ENCODE assay signal across 9 cellular contexts in genomic region chr5:131795128-131795719, GRCh38. TPM values are rescaled to one million over a fixed set of nuclear protein-coding genes. Genes with fewer than 3 reads are reported as not detected.
DNase-seq lines count a peak whose midpoint lies in the region; ATAC-seq, FAIRE-seq and TF ChIP-seq lines count a peak whose summit lies in the region.
"Had no signal": no experiment of that assay in that cellular context is flagged by ENCODE, and none has a peak within 500 bp of the region (broad histone marks: within the 10 kb centered on the region; RNA-seq: fewer than 3 reads in every experiment).

No MANE protein-coding gene starts in this region.

- H3K27me3 Mint-ChIP-seq in activated naive CD4-positive, alpha-beta T cell treated with anti-CD3 and anti-CD28 coated beads, Interleukin-2, amount 10 ng/mL, durations not matched to agents 7 days and 5 days: peaks cover 7% of the 10 kb centered on the region
- H3K27me3 Mint-ChIP-seq in activated T-helper 17 cell treated with anti-CD3 and anti-CD28 coated beads, Interleukin-2, amount 50 U/mL, for 72 hours: no peaks in the 10 kb centered on the region

- intact Hi-C loops in HepG2 (cut with micrococcal nuclease; ENCODE audit: unreplicated experiment): loop anchor here (5.0 kb wide), 2 partner anchors 53 to 208 kb away; no protein-coding TSS in a partner anchor

- peaks cover 42% of the 10 kb centered on the region for H4K20me1 ChIP-seq in HepG2 (ENCODE audit: insufficient read depth, low read length)

- no peaks in the 10 kb centered on the region for H3K9me3 Mint-ChIP-seq in activated naive CD4-positive, alpha-beta T cell treated with anti-CD3 and anti-CD28 coated beads, Interleukin-2, amount 10 ng/mL, durations not matched to agents 7 days and 5 days
- H3K9me3 Mint-ChIP-seq in activated T-helper 17 cell treated with anti-CD3 and anti-CD28 coated beads, Interleukin-2, amount 50 U/mL, for 72 hours: no peaks in the 10 kb centered on the region

- peak overlapping the region; percentile 79 for H3K4me2 ChIP-seq in HepG2 (ENCODE audit: low read depth, low read length)

- H2AFZ ChIP-seq in HepG2 (ENCODE audit: low read length): no peak overlapping the region

- peak overlapping the region; percentile 75 for H3K27ac Mint-ChIP-seq in activated naive CD4-positive, alpha-beta T cell treated with anti-CD3 and anti-CD28 coated beads, Interleukin-2, amount 10 ng/mL, durations not matched to agents 7 days and 5 days
- H3K27ac Mint-ChIP-seq in activated T-helper 17 cell treated with anti-CD3 and anti-CD28 coated beads, Interleukin-2, amount 50 U/mL, for 72 hours: peak overlapping the region; percentile 94

- FAIRE-seq in HepG2 (lab: Jason Lieb, UNC): no peak

- no peaks in the 10 kb centered on the region for H3K36me3 ChIP-seq in HepG2 (replicated peaks in 1 of 2; ENCODE audit: control insufficient read depth in 1 of 2, insufficient read depth in 2 of 2, low read length in 2 of 2)
- H3K36me3 ChIP-seq in upper lobe of left lung: no peaks in the 10 kb centered on the region

- 16% methylated on average over 7 of the region's 7 CpGs for WGBS in HepG2 (ENCODE audit: low lambda C conversion rate)
- WGBS in upper lobe of left lung, 2 donors: 27 to 37% methylated on average over 7 of the region's 7 CpGs

- H3K9ac ChIP-seq in HepG2 (ENCODE audit: insufficient read depth, low read depth, low read length): peak overlapping the region; percentile 100

- H3K4me1 Mint-ChIP-seq in activated naive CD4-positive, alpha-beta T cell treated with anti-CD3 and anti-CD28 coated beads, Interleukin-2, amount 10 ng/mL, durations not matched to agents 7 days and 5 days: peaks cover 37% of the 10 kb centered on the region
- peaks cover 20% of the 10 kb centered on the region for H3K4me1 Mint-ChIP-seq in activated T-helper 17 cell treated with anti-CD3 and anti-CD28 coated beads, Interleukin-2, amount 50 U/mL, for 72 hours

- H3K27me3 ChIP-seq in HepG2 (ENCODE audit: control insufficient read depth in 1 of 2, insufficient read depth in 2 of 2, low read length in 2 of 2) (no peaks in the 10 kb centered on the region; a peak in 1 of 5 replicates), upper lobe of left lung (no peaks in the 10 kb centered on the region)

- H3K36me3 Mint-ChIP-seq in activated naive CD4-positive, alpha-beta T cell treated with anti-CD3 and anti-CD28 coated beads, Interleukin-2, amount 10 ng/mL, durations not matched to agents 7 days and 5 days: peaks cover 26% of the 10 kb centered on the region
- peaks cover 12% of the 10 kb centered on the region for H3K36me3 Mint-ChIP-seq in activated T-helper 17 cell treated with anti-CD3 and anti-CD28 coated beads, Interleukin-2, amount 50 U/mL, for 72 hours (ENCODE audit: low read depth)

- H3K4me3 ChIP-seq in HepG2 (replicated peaks in 1 of 3; ENCODE audit: insufficient read depth in 1 of 3, low read depth in 2 of 3, low read length in 3 of 3) (peak overlapping the region; percentile 90 to 96 (median 95); a peak in 5 of 6 replicates), upper lobe of left lung (peak overlapping the region in 3 of 4 donors; percentile 79 to 93 (median 85))

- CTCF ChIA-PET in activated naive CD4-positive, alpha-beta T cell treated with anti-CD3 and anti-CD28 coated beads, Interleukin-2, amount 10 ng/mL, durations not matched to agents 7 days and 5 days (lab: Charles Lee): interaction anchor here (0.8 kb wide), 1 partner anchor 206 kb away, joined by 3 read pairs; no protein-coding TSS in a partner anchor
- CTCF ChIA-PET in HepG2 (lab: Yijun Ruan, JAX; ENCODE audit: low intra/inter-chr PET ratio, low total read pairs): no interaction called here

- TF ChIP-seq POLR2A in HepG2 (IDR thresholded peaks at IDR 0.05; ENCODE audit: insufficient read depth in 1 of 2, low read depth in 2 of 2, low read length in 2 of 2) (no peak), upper lobe of left lung (IDR thresholded peaks at IDR 0.05) (no peak)

- no peak for TF ChIP-seq EP300 in HepG2 (IDR thresholded peaks at IDR 0.05; ENCODE audit: low read depth in 2 of 2, low read length in 2 of 2)
- no peak for TF ChIP-seq EP300 in HepG2 (CRISPR knock-in tag; IDR thresholded peaks at IDR 0.05; ENCODE audit: borderline replicate concordance)
- TF ChIP-seq EP300 in upper lobe of left lung (IDR thresholded peaks at IDR 0.05): no peak

- in situ Hi-C loops in HepG2 (cut with HindIII; ENCODE audit: extremely low pct_ligation_motif_present, low pct_unique_long_range_greater_than_20kb): no loop called here

- ATAC-seq in activated T-helper 17 cell treated with anti-CD3 and anti-CD28 coated beads, Interleukin-2, amount 50 U/mL, for 72 hours (replicated peaks): no peak
- ATAC-seq in HepG2 (no peak), upper lobe of left lung (ENCODE audit: low FRiP score in 2 of 2) (no peak)

- TF ChIP-seq CTCF in HepG2 (CRISPR knock-in tag; IDR thresholded peaks at IDR 0.05): no peak
- no peak for TF ChIP-seq CTCF in upper lobe of left lung (IDR thresholded peaks at IDR 0.05)

- DNase-seq in activated naive CD4-positive, alpha-beta T cell treated with anti-CD3 and anti-CD28 coated beads, Interleukin-2, amount 10 ng/mL, durations not matched to agents 7 days and 5 days: no peak
- DNase-seq in activated naive CD4-positive, alpha-beta T cell treated with Interleukin-2 at 50 U/mL for 16 hours: no peak
- DNase-seq in HepG2 (ENCODE audit: low spot score) (no peak), upper lobe of left lung (no peak), NCI-H1417 (lab: John Stamatoyannopoulos, UW) (no peak), NCI-H1048 (lab: John Stamatoyannopoulos, UW) (no peak), hepatic stellate cell (ENCODE audit: low spot score) (no peak)
- DNase-seq: GDM1 had no signal

- H3K4me1 ChIP-seq in HepG2 (ENCODE audit: insufficient read depth, low read length) (peaks cover 42% of the 10 kb centered on the region), upper lobe of left lung (peaks cover 18 to 58% (median 29%) of the 10 kb centered on the region in 4 donors)

- H3K27ac ChIP-seq in HepG2 (ENCODE audit: extremely low read length, insufficient read depth, low read length) (peak overlapping the region; percentile 99), upper lobe of left lung (peak overlapping the region in 2 of 4 donors; percentile 99)

- H3K4me3 Mint-ChIP-seq in activated naive CD4-positive, alpha-beta T cell treated with anti-CD3 and anti-CD28 coated beads, Interleukin-2, amount 10 ng/mL, durations not matched to agents 7 days and 5 days: peak overlapping the region; percentile 98
- H3K4me3 Mint-ChIP-seq in activated T-helper 17 cell treated with anti-CD3 and anti-CD28 coated beads, Interleukin-2, amount 50 U/mL, for 72 hours: peak overlapping the region; percentile 95

- POLR2A ChIA-PET in HepG2 (lab: Yijun Ruan, JAX): no interaction called here

- no peak for TF ChIP-seq RAD21 in HepG2 (CRISPR knock-in tag; IDR thresholded peaks at IDR 0.05)

- peaks cover 62% of the 10 kb centered on the region for H3K79me2 ChIP-seq in HepG2 (ENCODE audit: insufficient read depth, low read length)

- H3K9me3 ChIP-seq in HepG2 (ENCODE audit: low read length) (no peaks in the 10 kb centered on the region), upper lobe of left lung (no peaks in the 10 kb centered on the region)

- BruUV-seq in HepG2 (replicated peaks; lab: Mats Ljungman, UMichigan): no TSS peak

TF ChIP-seq in HepG2, 621 proteins besides CTCF, POLR2A, EP300 and RAD21:
- TF ChIP-seq CEBPB (IDR thresholded peaks at IDR 0.05; ENCODE audit: borderline replicate concordance, low read depth, low read length) (peak; percentile 94), CEBPG (CRISPR knock-in tag; IDR thresholded peaks at IDR 0.05) (peak; percentile 79), ZNF577 (CRISPR knock-in tag; IDR thresholded peaks at IDR 0.05; ENCODE audit: borderline replicate concordance, low read depth) (no peak)

RNA-seq across cellular contexts. Expression of gene FNIP1, which starts 1.6 kb away (rescaled TPM):
- total RNA-seq in activated T-helper 17 cell treated with anti-CD3 and anti-CD28 coated beads, Interleukin-2, amount 50 U/mL, for 72 hours: 10 to 100 TPM; 17.5 to 30.4 TPM
- total RNA-seq in HepG2 (2016; rRNA removed; fragmentation: Illumina TruSeq; extraction: Trizol) (29.3 and 39.7 TPM in 2 replicates), upper lobe of left lung (10 to 100 TPM; 34.4 to 58.7 (median 42.3) TPM)
- total RNA-seq in HepG2 (2016; cell fraction: cytosol; rRNA removed; fragmentation: Illumina TruSeq; extraction: Trizol; ENCODE audit: low read depth): 10.9 and 11.5 TPM in 2 replicates
- total RNA-seq in HepG2 (2016; cell fraction: insoluble cytoplasmic fraction; rRNA removed; fragmentation: Illumina TruSeq; extraction: Trizol): 26.2 and 39.3 TPM in 2 replicates
- 18.6 and 20.6 TPM in 2 replicates for total RNA-seq in HepG2 (2016; cell fraction: membrane; rRNA removed; fragmentation: Illumina TruSeq; extraction: Trizol)
- total RNA-seq in HepG2 (2016; cell fraction: nucleus; rRNA removed; fragmentation: Illumina TruSeq; extraction: Trizol): 50.1 and 54.5 TPM in 2 replicates
- polyA plus RNA-seq in HepG2 (2011; rRNA removed): 8.7 and 10.9 TPM in 2 replicates
- polyA plus RNA-seq in HepG2 (2011; cell fraction: cytosol; rRNA removed): 4.9 and 5.9 TPM in 2 replicates
- polyA plus RNA-seq in HepG2 (2011; cell fraction: nucleus; rRNA removed): 12.5 and 14.4 TPM in 2 replicates
- 8.0 and 10.1 TPM in 2 replicates for polyA plus RNA-seq in HepG2 (2012)
- 5.3 and 6.4 TPM in 2 replicates for polyA plus RNA-seq in HepG2 (2016; cell fraction: cytosol; fragmentation: Illumina TruSeq; extraction: Trizol; ENCODE audit: low read depth)
- polyA plus RNA-seq in HepG2 (2016; cell fraction: insoluble cytoplasmic fraction; fragmentation: Illumina TruSeq; extraction: Trizol; ENCODE audit: low read depth): 9.4 and 11.6 TPM in 2 replicates
- 6.8 and 7.6 TPM in 2 replicates for polyA plus RNA-seq in HepG2 (2016; cell fraction: membrane; fragmentation: Illumina TruSeq; extraction: Trizol; ENCODE audit: low read depth)
- polyA plus RNA-seq in HepG2 (2016; cell fraction: nucleus; fragmentation: Illumina TruSeq; extraction: Trizol; ENCODE audit: insufficient read depth, low read depth): 22.9 and 24.1 TPM in 2 replicates
- 24.3 and 34.9 TPM in 2 replicates for polyA minus RNA-seq in HepG2 (2011; rRNA and poly(A)+ RNA removed; ENCODE audit: low replicate concordance)
- 17.7 and 18.6 TPM in 2 replicates for polyA minus RNA-seq in HepG2 (2011; cell fraction: cytosol; rRNA and poly(A)+ RNA removed)
- polyA minus RNA-seq in HepG2 (2011; cell fraction: nucleus; rRNA and poly(A)+ RNA removed): 90.8 and 104 TPM in 2 replicates
